ENCODE assay signal across 11 cellular contexts in the genomic region with DNA sequence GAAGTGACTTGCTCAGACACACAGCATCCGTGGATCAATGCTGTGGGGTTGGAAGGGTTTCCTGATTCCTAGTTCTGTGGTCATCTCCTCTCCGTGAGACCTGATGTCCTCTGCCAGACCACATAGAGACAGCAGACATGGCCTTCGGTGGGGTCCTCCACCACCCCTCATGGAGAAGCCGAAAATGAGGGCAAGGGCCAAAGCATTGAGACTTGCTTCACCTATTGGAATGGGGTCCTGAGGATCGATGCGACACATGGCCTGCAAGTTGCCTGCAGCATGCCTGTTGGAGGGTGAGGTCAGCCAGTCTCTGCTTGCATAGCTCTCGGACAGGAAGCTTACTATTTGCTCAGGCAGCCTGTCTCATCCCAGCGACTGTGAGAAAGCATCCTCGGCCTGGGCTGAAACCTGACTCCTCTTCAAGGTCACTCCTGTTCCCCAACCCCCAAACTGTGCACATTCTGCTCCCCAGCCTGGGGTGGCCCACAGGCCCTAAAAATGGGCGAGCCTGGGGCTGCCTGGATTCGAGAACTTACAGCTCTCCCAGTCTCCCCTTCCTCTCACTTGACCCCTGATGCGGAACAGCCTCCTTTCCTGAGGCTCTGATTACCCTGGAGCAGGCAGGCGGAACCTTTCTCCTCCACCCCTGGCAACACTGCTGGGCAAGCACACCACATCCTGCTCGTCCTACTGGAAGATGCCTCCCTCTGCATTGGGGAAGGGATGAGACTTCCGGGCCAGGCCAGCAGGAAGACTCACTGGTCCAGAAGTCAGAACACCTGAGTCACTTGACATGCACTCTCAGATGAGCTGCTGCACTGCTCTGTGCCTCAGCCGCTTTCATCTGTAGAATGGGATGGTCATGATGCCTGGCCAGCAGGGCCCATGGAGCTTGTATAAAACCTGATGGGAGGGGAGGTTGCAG.
DNase-seq lines count a peak whose midpoint lies in the region; ATAC-seq, FAIRE-seq and TF ChIP-seq lines count a peak whose summit lies in the region.
"Had no signal": no experiment of that assay in that cellular context is flagged by ENCODE, and none has a peak within 500 bp of the region (broad histone marks: within the 10 kb centered on the region; RNA-seq: fewer than 3 reads in every experiment).

No MANE protein-coding gene starts in this region.

- TF ChIP-seq RAD21 in H1 (IDR thresholded peaks at IDR 0.05 in 1 of 2, conservative IDR thresholded peaks at IDR 0.05 in 1 of 2; ENCODE audit: low read depth in 2 of 2, low read length in 2 of 2), result no peak

- no peak for TF ChIP-seq EP300 in H1 (IDR thresholded peaks at IDR 0.05; ENCODE audit: borderline replicate concordance in 1 of 2, low read depth in 2 of 2, low read length in 2 of 2)

- no peak for TF ChIP-seq CTCF in H1 (IDR thresholded peaks at IDR 0.05; ENCODE audit: control extremely low read depth in 1 of 3, insufficient read depth in 1 of 3, low read depth in 1 of 3, low read length in 3 of 3)

- CTCF ChIA-PET in H1 (lab: Charles Lee; ENCODE audit: partially characterized antibody), result interaction anchor here (0.8 to 18.7 kb wide), 11 partner anchors 10 to 432 kb away, joined by 3 to 1065 read pairs (median 3); no protein-coding TSS in a partner anchor

- TF ChIP-seq POLR2A in H1 (IDR thresholded peaks at IDR 0.05; ENCODE audit: control extremely low read depth in 1 of 2, low read depth in 2 of 2, low read length in 2 of 2), result no peak

- H2BK12ac ChIP-seq in H1 (ENCODE audit: low read depth, low read length), result no peak overlapping the region

- H3K23ac ChIP-seq in H1 (ENCODE audit: insufficient read length), result no peak overlapping the region

- H3K23me2 ChIP-seq in H1 (ENCODE audit: low read depth, low read length), result no peaks in the 10 kb centered on the region

- no peaks in the 10 kb centered on the region for H3K9me3 ChIP-seq in H1 (ENCODE audit: insufficient read depth in 2 of 2, low read depth in 1 of 2, low read length in 1 of 2)

- 80% methylated on average over 15 of the region's 16 CpGs; no CpG with 5 or more reads in 1 of the 2 experiments for WGBS in H1 (ENCODE audit: extremely low coverage in 1 of 2, insufficient coverage in 1 of 2, insufficient read length in 1 of 2, insufficient replicate concordance in 2 of 2, low coverage in 1 of 2, low lambda C conversion rate in 2 of 2, missing lambda C conversion rate in 1 of 2), 2 experiments

- no peak overlapping the region for H2AK5ac ChIP-seq in H1 (ENCODE audit: low read depth, low read length)

- H4K5ac ChIP-seq in H1 (ENCODE audit: insufficient read length, low read depth, low read length), result no peak overlapping the region

- no peaks in the 10 kb centered on the region for H3K79me2 ChIP-seq in H1 (ENCODE audit: control insufficient read depth in 1 of 2, insufficient read depth in 2 of 2, low read length in 2 of 2)

- H2BK15ac ChIP-seq in H1 (ENCODE audit: low read length), result peak overlapping the region; percentile 12; the same call in 1 of the 2 replicates

- peak overlapping the region; percentile 67 for H4K91ac ChIP-seq in H1 (replicated peaks; ENCODE audit: insufficient read length, low read length)

- DNase-seq in DMS 273 (lab: John Stamatoyannopoulos, UW; ENCODE audit: unreplicated experiment), result peak; percentile 57
- DNase-seq in DMS 273 treated with DMSO at 0.1 percent for 48 hours (lab: John Stamatoyannopoulos, UW), result no peak
- peak; percentile 7 for DNase-seq in NCI-H526 treated with DMSO at 0.1 percent for 48 hours (lab: John Stamatoyannopoulos, UW)
- DNase-seq in H1 (ENCODE audit: low read depth in 1 of 2, low spot score in 2 of 2), result no peak
- peak; percentile 73 for DNase-seq in renal cortical epithelial cell (ENCODE audit: low read depth)
- DNase-seq in D341Med (ENCODE audit: low spot score), result no peak
- DNase-seq in stimulated activated CD4-positive, alpha-beta T cell treated with anti-CD3 and anti-CD28 coated beads, Interleukin-2, amount 100 ng/mL, for 48 hours, result no peak
- DNase-seq: hippocampal formation, trophoblast cell had no signal

- no peak overlapping the region for H3K4ac ChIP-seq in H1 (replicated peaks; ENCODE audit: insufficient read length, low read depth, low read length)

- no peak overlapping the region for H3K14ac ChIP-seq in H1 (ENCODE audit: insufficient read length)

- H3K4me3 ChIP-seq in H1 (ENCODE audit: extremely low read depth in 1 of 4, insufficient read depth in 2 of 4, low read depth in 3 of 4, low read length in 4 of 4), result no peak overlapping the region

- no peaks in the 10 kb centered on the region for H3K36me3 ChIP-seq in H1 (ENCODE audit: control insufficient read depth in 2 of 4, insufficient read depth in 4 of 4, low read length in 3 of 4)

- POLR2A ChIA-PET in H1 (lab: Charles Lee; ENCODE audit: partially characterized antibody), result interaction anchor here (1.1 to 2.8 kb wide), 9 partner anchors 14 to 240 kb away, joined by 3 to 10 read pairs (median 5); a partner anchor contains a TSS

- H3K4me1 ChIP-seq in H1 (replicated peaks in 1 of 4; ENCODE audit: control insufficient read depth in 3 of 4, insufficient read depth in 4 of 4, low read length in 3 of 4), result peaks cover 0 to 16% (median 9%) of the 10 kb centered on the region in 4 experiments; a peak in 5 of 7 replicates

- no peaks in the 10 kb centered on the region for H4K20me1 ChIP-seq in H1 (replicated peaks in 1 of 2; ENCODE audit: control insufficient read depth in 1 of 2, insufficient read depth in 2 of 2, low read length in 2 of 2)

- H2AFZ ChIP-seq in H1 (ENCODE audit: low read length), result peak overlapping the region; percentile 98

- no peak for ATAC-seq in GM18873 (IDR thresholded peaks at IDR 0.05; ENCODE audit: low FRiP score, unreplicated experiment)

- no peak overlapping the region for H3K56ac ChIP-seq in H1 (replicated peaks; ENCODE audit: insufficient read length, low read depth, low read length)

- 0 out of 2 replicates have a peak overlapping the region, but pooled peaks have one; percentile 17 for H4K8ac ChIP-seq in H1 (ENCODE audit: extremely low read depth, insufficient read depth, low read length)

- H2BK20ac ChIP-seq in H1 (ENCODE audit: low read length), result peak overlapping the region; percentile 82; the same call in 1 of the 2 replicates

- FAIRE-seq in H1 (lab: Jason Lieb, UNC), result no peak

- H2BK5ac ChIP-seq in H1 (ENCODE audit: low read depth, low read length), result no peak overlapping the region

- H3K18ac ChIP-seq in H1 (ENCODE audit: extremely low read depth, low read length), result no peak overlapping the region

- H3K27me3 ChIP-seq in H1 (replicated peaks in 1 of 4; ENCODE audit: control insufficient read depth in 3 of 4, extremely low read depth in 1 of 4, insufficient read depth in 3 of 4, low read length in 3 of 4), result peaks cover 9 to 26% (median 21%) of the 10 kb centered on the region in 4 experiments

- H3K79me1 ChIP-seq in H1 (ENCODE audit: low read depth, low read length), result no peaks in the 10 kb centered on the region

- no peak overlapping the region for H3K27ac ChIP-seq in H1 (ENCODE audit: low read depth, low read length)
- H3K27ac ChIP-seq: 22Rv1 had no signal

- no peak overlapping the region for H3K9ac ChIP-seq in H1 (replicated peaks in 1 of 4; ENCODE audit: extremely low read depth in 1 of 4, low read depth in 3 of 4, low read length in 3 of 4)

- H3K4me2 ChIP-seq in H1 (ENCODE audit: insufficient read depth in 1 of 2, low read depth in 2 of 2, low read length in 2 of 2), result peak overlapping the region; percentile 1 to 7; a peak in 1 of 4 replicates

- no peak overlapping the region for H2BK120ac ChIP-seq in H1 (replicated peaks; ENCODE audit: low read depth, low read length)

TF ChIP-seq in H1, 55 proteins besides CTCF, POLR2A, EP300 and RAD21 (continues in another document):
- TF ChIP-seq, protein P1, sequence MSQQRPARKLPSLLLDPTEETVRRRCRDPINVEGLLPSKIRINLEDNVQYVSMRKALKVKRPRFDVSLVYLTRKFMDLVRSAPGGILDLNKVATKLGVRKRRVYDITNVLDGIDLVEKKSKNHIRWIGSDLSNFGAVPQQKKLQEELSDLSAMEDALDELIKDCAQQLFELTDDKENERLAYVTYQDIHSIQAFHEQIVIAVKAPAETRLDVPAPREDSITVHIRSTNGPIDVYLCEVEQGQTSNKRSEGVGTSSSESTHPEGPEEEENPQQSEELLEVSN (IDR thresholded peaks at IDR 0.05), result no peak
- TF ChIP-seq POLR2AphosphoS5 (IDR thresholded peaks at IDR 0.05; ENCODE audit: low read depth, low read length) (no peak), NRF1 (IDR thresholded peaks at IDR 0.05; ENCODE audit: low read depth, low read length) (no peak), HDAC6 (IDR thresholded peaks at IDR 0.05; ENCODE audit: low read depth, low read length) (no peak), GTF2F1 (IDR thresholded peaks at IDR 0.05; ENCODE audit: borderline replicate concordance, low read depth, low read length) (no peak), SUZ12 (IDR thresholded peaks at IDR 0.05; ENCODE audit: low read length) (no peak), YY1 (IDR thresholded peaks at IDR 0.05; ENCODE audit: low read depth, low read length) (no peak), RFX5 (IDR thresholded peaks at IDR 0.05; ENCODE audit: borderline replicate concordance, low read depth, low read length) (no peak), SP2 (IDR thresholded peaks at IDR 0.05; ENCODE audit: low read length) (no peak), JUND (IDR thresholded peaks at IDR 0.05; ENCODE audit: low read length) (no peak), CHD1 (IDR thresholded peaks at IDR 0.05; ENCODE audit: low read depth, low read length) (no peak)
- TF ChIP-seq, protein P2, sequence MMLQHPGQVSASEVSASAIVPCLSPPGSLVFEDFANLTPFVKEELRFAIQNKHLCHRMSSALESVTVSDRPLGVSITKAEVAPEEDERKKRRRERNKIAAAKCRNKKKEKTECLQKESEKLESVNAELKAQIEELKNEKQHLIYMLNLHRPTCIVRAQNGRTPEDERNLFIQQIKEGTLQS (IDR thresholded peaks at IDR 0.05; ENCODE audit: insufficient read depth, low read depth, low read length), result no peak
- TF ChIP-seq, protein P3, sequence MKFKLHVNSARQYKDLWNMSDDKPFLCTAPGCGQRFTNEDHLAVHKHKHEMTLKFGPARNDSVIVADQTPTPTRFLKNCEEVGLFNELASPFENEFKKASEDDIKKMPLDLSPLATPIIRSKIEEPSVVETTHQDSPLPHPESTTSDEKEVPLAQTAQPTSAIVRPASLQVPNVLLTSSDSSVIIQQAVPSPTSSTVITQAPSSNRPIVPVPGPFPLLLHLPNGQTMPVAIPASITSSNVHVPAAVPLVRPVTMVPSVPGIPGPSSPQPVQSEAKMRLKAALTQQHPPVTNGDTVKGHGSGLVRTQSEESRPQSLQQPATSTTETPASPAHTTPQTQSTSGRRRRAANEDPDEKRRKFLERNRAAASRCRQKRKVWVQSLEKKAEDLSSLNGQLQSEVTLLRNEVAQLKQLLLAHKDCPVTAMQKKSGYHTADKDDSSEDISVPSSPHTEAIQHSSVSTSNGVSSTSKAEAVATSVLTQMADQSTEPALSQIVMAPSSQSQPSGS (IDR thresholded peaks at IDR 0.05; ENCODE audit: low read length), result no peak
- TF ChIP-seq, protein P4, sequence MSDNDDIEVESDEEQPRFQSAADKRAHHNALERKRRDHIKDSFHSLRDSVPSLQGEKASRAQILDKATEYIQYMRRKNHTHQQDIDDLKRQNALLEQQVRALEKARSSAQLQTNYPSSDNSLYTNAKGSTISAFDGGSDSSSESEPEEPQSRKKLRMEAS (IDR thresholded peaks at IDR 0.05), result peak; percentile 29; the same call in 1 of the 2 replicates

Comparison
In these comparisons a context has a peak if more than half of its experiments do, and no peak if none do; other contexts are left out.
1. DNase-seq: peak in DMS 273 (single experiment), NCI-H526 treated with DMSO at 0.1 percent for 48 hours (single experiment) and renal cortical epithelial cell (single experiment); none in DMS 273 treated with DMSO at 0.1 percent for 48 hours (single experiment), H1 (0 of 2), D341Med (single experiment) and stimulated activated CD4-positive, alpha-beta T cell treated with anti-CD3 and anti-CD28 coated beads, Interleukin-2, amount 100 ng/mL, for 48 hours (0 of 2).